Comparison of ENCODE assay signal across 8 cellular contexts in genomic region chr5:145834917-145835838, GRCh38.
DNase-seq lines count a peak whose midpoint lies in the region; ATAC-seq and TF ChIP-seq lines count a peak whose summit lies in the region.

Gene PRELID2, minus strand, starts transcription at chr5:145835342. Its CDS starts 91 bp downstream, at chr5:145835251.

- H3K4me3 ChIP-seq in WI38 (ENCODE audit: low read depth, low read length) (peak within 1 kb of the TSS; percentile 66), choroid plexus epithelial cell (ENCODE audit: low read depth, low read length) (peak within 1 kb of the TSS; percentile 75)

- peak; percentile 34 to 75 for DNase-seq in NCI-H2081 (lab: John Stamatoyannopoulos, UW)
- no peak for DNase-seq in NCI-H2081 treated with DMSO at 0.1 percent for 48 hours (lab: John Stamatoyannopoulos, UW)
- peak; percentile 29 for DNase-seq in NCI-H2029 treated with DMSO at 0.1 percent for 48 hours (lab: John Stamatoyannopoulos, UW)
- peak; percentile 83 for DNase-seq in choroid plexus epithelial cell (ENCODE audit: low read depth)
- DNase-seq in kidney glomerular epithelial cell (lab: John Stamatoyannopoulos, UW) = peak; percentile 78
- peak; percentile 38 for DNase-seq in stimulated activated CD4-positive, alpha-beta T cell treated with anti-CD3 and anti-CD28 coated beads, Interleukin-12 subunit alpha, Interleukin-12 subunit beta, amount 100 ng/mL, for 4 hours

- no peak for TF ChIP-seq CTCF in WI38 (IDR thresholded peaks at IDR 0.05; ENCODE audit: low read depth, low read length)
- TF ChIP-seq CTCF in choroid plexus epithelial cell (conservative IDR thresholded peaks at IDR 0.05; ENCODE audit: low read depth, low read length) = no peak

- ATAC-seq in HG02870 (IDR thresholded peaks at IDR 0.05; ENCODE audit: unreplicated experiment) = peak; percentile 64
